Comparison of ENCODE assay signal across 10 cellular contexts in the genomic region with DNA sequence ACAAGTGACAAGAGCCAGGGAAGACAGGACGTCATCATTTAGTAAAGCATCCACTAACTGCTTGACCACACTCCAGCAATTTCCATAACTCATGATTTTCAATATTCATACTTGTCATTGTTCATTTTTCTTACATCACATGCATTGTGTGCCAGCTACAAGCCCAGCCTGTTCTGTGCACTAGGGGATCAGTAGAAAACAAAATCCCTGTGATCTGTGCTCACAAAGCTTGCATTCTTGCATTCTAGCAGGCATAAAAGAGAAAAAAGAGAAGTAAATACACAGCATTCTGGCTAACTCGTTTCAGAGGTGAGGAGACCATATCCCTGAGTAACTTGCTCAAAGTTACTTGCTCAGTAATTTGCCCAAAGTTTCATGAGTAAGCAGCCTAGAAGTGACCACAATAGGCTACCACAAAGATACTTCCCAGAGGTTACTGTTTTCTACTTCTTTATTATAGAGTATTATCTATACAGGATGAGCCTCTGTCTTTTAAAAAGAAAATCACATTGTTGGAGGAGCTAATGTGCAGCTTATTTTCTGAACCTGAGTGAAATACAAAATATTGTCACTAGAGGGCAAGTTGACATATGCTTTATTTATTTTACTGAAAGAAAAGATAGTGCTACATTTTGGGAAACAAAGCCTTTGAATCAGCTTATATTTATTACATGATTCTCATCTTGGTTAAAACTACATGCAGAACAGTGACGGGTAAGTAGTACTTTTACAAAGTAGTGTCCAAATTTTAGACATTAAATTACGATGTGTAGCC.
DNase-seq lines count a peak whose midpoint lies in the region; ATAC-seq and TF ChIP-seq lines count a peak whose summit lies in the region.
"Had no signal": no experiment of that assay in that cellular context is flagged by ENCODE, and none has a peak within 500 bp of the region (broad histone marks: within the 10 kb centered on the region; RNA-seq: fewer than 3 reads in every experiment).

No MANE protein-coding gene starts in this region.

- no peaks in the 10 kb centered on the region for H3K36me3 ChIP-seq in RWPE2 (ENCODE audit: low read depth)
- H3K36me3 ChIP-seq: right atrium auricular region had no signal

- H3K27me3 ChIP-seq in RWPE2 (ENCODE audit: insufficient read depth, poor library complexity, severe bottlenecking) (no peaks in the 10 kb centered on the region), foreskin keratinocyte (no peaks in the 10 kb centered on the region)
- H3K27me3 ChIP-seq: right atrium auricular region had no signal

- ATAC-seq in RWPE2 (ENCODE audit: low read depth), result no peak
- ATAC-seq in foreskin keratinocyte, result no peak
- ATAC-seq in HG02763 (IDR thresholded peaks at IDR 0.05; ENCODE audit: unreplicated experiment), result no peak

- H3K27ac ChIP-seq in RWPE2 (ENCODE audit: poor library complexity, severe bottlenecking) (no peak overlapping the region), foreskin keratinocyte (no peak overlapping the region)
- H3K27ac ChIP-seq: right atrium auricular region had no signal

- peaks cover 2% of the 10 kb centered on the region for H3K9me3 ChIP-seq in RWPE2 (ENCODE audit: severe bottlenecking)
- H3K9me3 ChIP-seq: right atrium auricular region had no signal

- TF ChIP-seq CTCF in RWPE2 (IDR thresholded peaks at IDR 0.05; ENCODE audit: poor library complexity, severe bottlenecking) (peak; percentile 23), foreskin keratinocyte (conservative IDR thresholded peaks at IDR 0.05) (peak; percentile 44)

- no peaks in the 10 kb centered on the region for H3K4me1 ChIP-seq in RWPE2 (ENCODE audit: insufficient read depth, poor library complexity, severe bottlenecking)
- no peaks in the 10 kb centered on the region for H3K4me1 ChIP-seq in foreskin keratinocyte
- H3K4me1 ChIP-seq: right atrium auricular region had no signal

- H3K4me3 ChIP-seq in RWPE2 (ENCODE audit: severe bottlenecking), result no peak overlapping the region
- H3K4me3 ChIP-seq: right atrium auricular region had no signal

- DNase-seq in DMS 273 (lab: John Stamatoyannopoulos, UW; ENCODE audit: unreplicated experiment), result peak; percentile 5
- no peak for DNase-seq in DMS 273 treated with DMSO at 0.1 percent for 48 hours (lab: John Stamatoyannopoulos, UW)
- DNase-seq in RWPE2 (ENCODE audit: low spot score), result no peak
- DNase-seq in foreskin keratinocyte, result no peak
- DNase-seq in renal cortical epithelial cell (ENCODE audit: low read depth), result peak; percentile 24
- no peak for DNase-seq in NCI-H2029 (lab: John Stamatoyannopoulos, UW)
- DNase-seq in GDM1 (lab: John Stamatoyannopoulos, UW), result no peak
- DNase-seq: NCI-H82 had no signal

Comparison
In these comparisons a context has a peak if more than half of its experiments do, and no peak if none do; other contexts are left out.
1. DNase-seq: peak in DMS 273 (single experiment) and renal cortical epithelial cell (single experiment); none in DMS 273 treated with DMSO at 0.1 percent for 48 hours (single experiment), RWPE2 (single experiment), foreskin keratinocyte (0 of 2), NCI-H2029 (single experiment) and GDM1 (single experiment).